In genomic region chr5:65087154-65087553, GRCh38 we compare ENCODE assay signal across 31 cellular contexts.
"Had no signal": no experiment of that assay in that cellular context is flagged by ENCODE, and none has a peak within 500 bp of the region (broad histone marks: within the 10 kb centered on the region; RNA-seq: fewer than 3 reads in every experiment).

No MANE protein-coding gene starts in this region.

- FAIRE-seq: bronchial epithelial cell had no signal

- H3K4me1 ChIP-seq: ascending aorta, esophagus muscularis mucosa, gastroesophageal sphincter, heart right ventricle had no signal

- H3K9me3 ChIP-seq: ascending aorta, esophagus muscularis mucosa, gastroesophageal sphincter had no signal

- H3K4me1 Mint-ChIP-seq: activated B cell treated with CpG ODN at 0.5 μM for 24 hours; activated CD4-positive, alpha-beta memory T cell treated with anti-CD3 and anti-CD28 coated beads, Interleukin-2, amount 10 ng/mL, durations not matched to agents 7 days and 5 days; activated naive CD4-positive, alpha-beta T cell treated with anti-CD3 and anti-CD28 coated beads, Interleukin-2, amount 10 ng/mL, durations not matched to agents 7 days and 5 days; activated naive CD8-positive, alpha-beta T cell treated with anti-CD3 and anti-CD28 coated beads, Interleukin-2, amount 10 ng/mL, durations not matched to agents 7 days and 5 days; central memory CD8-positive, alpha-beta T cell; T-helper 17 cell had no signal

- H3K9me3 Mint-ChIP-seq: activated CD4-positive, alpha-beta memory T cell treated with anti-CD3 and anti-CD28 coated beads, Interleukin-2, amount 10 ng/mL, durations not matched to agents 7 days and 5 days; activated naive CD4-positive, alpha-beta T cell treated with anti-CD3 and anti-CD28 coated beads, Interleukin-2, amount 10 ng/mL, durations not matched to agents 7 days and 5 days; activated T-cell treated with anti-CD3 and anti-CD28 coated beads, Interleukin-2, amount 50 U/mL, for 24 hours; central memory CD8-positive, alpha-beta T cell; T-helper 2 cell treated with Interferon-gamma antibody and Interleukin-4, amounts not matched to agents 5 μg/mL and 100 μg/mL, for 36 hours had no signal

- DNase-seq: activated B cell treated with CpG ODN at 0.5 μM for 24 hours; activated CD4-positive, alpha-beta memory T cell treated with anti-CD3 and anti-CD28 coated beads, Interleukin-2, amount 10 ng/mL, durations not matched to agents 7 days and 5 days; activated CD4-positive, alpha-beta T cell treated with anti-CD3 and anti-CD28 coated beads for 48 hours; activated CD4-positive, alpha-beta T cell treated with anti-CD3 and anti-CD28 coated beads, Interleukin-2, amount 50 U/mL, for 4 hours; activated CD8-positive, alpha-beta memory T cell treated with anti-CD3 and anti-CD28 coated beads, Interleukin-2, amount 50 U/mL, for 48 hours; activated gamma-delta T cell; activated naive CD4-positive, alpha-beta T cell; activated naive CD4-positive, alpha-beta T cell treated with anti-CD3 and anti-CD28 coated beads, Interleukin-2, amount 10 ng/mL, durations not matched to agents 7 days and 5 days; activated naive CD8-positive, alpha-beta T cell treated with anti-CD3 and anti-CD28 coated beads, Interleukin-2, amount 10 ng/mL, durations not matched to agents 7 days and 5 days; activated T-cell treated with anti-CD3 and anti-CD28 coated beads for 4 hours; activated T-cell treated with anti-CD3 and anti-CD28 coated beads, Interleukin-2, amount 50 U/mL, for 24 hours; activated T-cell treated with anti-CD3 and anti-CD28 coated beads, Interleukin-2, amount 50 U/mL, for 72 hours; dorsolateral prefrontal cortex; effector memory CD4-positive, alpha-beta T cell; erythroblast; heart right ventricle; T-helper 1 cell; T-helper 17 cell; T1000; WERI-Rb-1 had no signal

- H3K4me3 Mint-ChIP-seq: activated B cell treated with CpG ODN at 0.5 μM for 24 hours; activated CD4-positive, alpha-beta memory T cell treated with anti-CD3 and anti-CD28 coated beads, Interleukin-2, amount 10 ng/mL, durations not matched to agents 7 days and 5 days; activated naive CD4-positive, alpha-beta T cell treated with anti-CD3 and anti-CD28 coated beads, Interleukin-2, amount 10 ng/mL, durations not matched to agents 7 days and 5 days; activated naive CD8-positive, alpha-beta T cell treated with anti-CD3 and anti-CD28 coated beads, Interleukin-2, amount 10 ng/mL, durations not matched to agents 7 days and 5 days; activated T-cell treated with anti-CD3 and anti-CD28 coated beads, Interleukin-2, amount 50 U/mL, for 24 hours; activated T-cell treated with anti-CD3 and anti-CD28 coated beads, Interleukin-2, amount 50 U/mL, for 72 hours; brain; central memory CD8-positive, alpha-beta T cell; dendritic cell treated with granulocyte-macrophage colony-stimulating factor and Interleukin-4, amounts not matched to agents 40 ng/mL and 50 ng/mL, for 4 days; T-helper 17 cell; T-helper 2 cell treated with Interferon-gamma antibody and Interleukin-4, amounts not matched to agents 5 μg/mL and 100 μg/mL, for 36 hours had no signal

- H3K27ac ChIP-seq: ascending aorta, coronary artery, dorsolateral prefrontal cortex, esophagus muscularis mucosa, gastroesophageal sphincter, heart right ventricle, WERI-Rb-1 had no signal

- H3K36me3 Mint-ChIP-seq: activated naive CD4-positive, alpha-beta T cell treated with anti-CD3 and anti-CD28 coated beads, Interleukin-2, amount 10 ng/mL, durations not matched to agents 7 days and 5 days; activated naive CD4-positive, alpha-beta T cell treated with anti-CD3 and anti-CD28 coated beads, Interleukin-2, amount 50 U/mL, for 72 hours; activated naive CD8-positive, alpha-beta T cell treated with anti-CD3 and anti-CD28 coated beads, Interleukin-2, amount 10 ng/mL, durations not matched to agents 7 days and 5 days; brain had no signal

- H3K4me3 ChIP-seq: ascending aorta, coronary artery, dorsolateral prefrontal cortex, esophagus muscularis mucosa, gastroesophageal sphincter, heart right ventricle had no signal

- H3K27ac Mint-ChIP-seq: activated B cell treated with CpG ODN at 0.5 μM for 24 hours; activated CD4-positive, alpha-beta memory T cell treated with anti-CD3 and anti-CD28 coated beads, Interleukin-2, amount 10 ng/mL, durations not matched to agents 7 days and 5 days; activated naive CD4-positive, alpha-beta T cell treated with anti-CD3 and anti-CD28 coated beads, Interleukin-2, amount 10 ng/mL, durations not matched to agents 7 days and 5 days; activated naive CD4-positive, alpha-beta T cell treated with anti-CD3 and anti-CD28 coated beads, Interleukin-2, amount 50 U/mL, for 72 hours; activated naive CD8-positive, alpha-beta T cell treated with anti-CD3 and anti-CD28 coated beads, Interleukin-2, amount 10 ng/mL, durations not matched to agents 7 days and 5 days; activated T-cell treated with anti-CD3 and anti-CD28 coated beads, Interleukin-2, amount 50 U/mL, for 24 hours; activated T-cell treated with anti-CD3 and anti-CD28 coated beads, Interleukin-2, amount 50 U/mL, for 72 hours; brain; dendritic cell treated with granulocyte-macrophage colony-stimulating factor and Interleukin-4, amounts not matched to agents 40 ng/mL and 50 ng/mL, for 4 days; T-helper 17 cell; T-helper 2 cell treated with Interferon-gamma antibody and Interleukin-4, amounts not matched to agents 5 μg/mL and 100 μg/mL, for 36 hours had no signal

- H3K36me3 ChIP-seq: ascending aorta, esophagus muscularis mucosa, gastroesophageal sphincter, heart right ventricle, WERI-Rb-1 had no signal

- ATAC-seq: activated CD4-positive, CD25-positive, alpha-beta regulatory T cell treated with anti-CD3 and anti-CD28 coated beads, Interleukin-2, amount 50 U/mL, for 24 hours; gastroesophageal sphincter; heart right ventricle; T-helper 17 cell had no signal

- H3K27me3 ChIP-seq: ascending aorta, esophagus muscularis mucosa, gastroesophageal sphincter, heart right ventricle had no signal

- H3K27me3 Mint-ChIP-seq: activated B cell treated with CpG ODN at 0.5 μM for 24 hours, brain, T-helper 17 cell had no signal
